9 cellular contexts compared by ENCODE assay signal in the genomic region with DNA sequence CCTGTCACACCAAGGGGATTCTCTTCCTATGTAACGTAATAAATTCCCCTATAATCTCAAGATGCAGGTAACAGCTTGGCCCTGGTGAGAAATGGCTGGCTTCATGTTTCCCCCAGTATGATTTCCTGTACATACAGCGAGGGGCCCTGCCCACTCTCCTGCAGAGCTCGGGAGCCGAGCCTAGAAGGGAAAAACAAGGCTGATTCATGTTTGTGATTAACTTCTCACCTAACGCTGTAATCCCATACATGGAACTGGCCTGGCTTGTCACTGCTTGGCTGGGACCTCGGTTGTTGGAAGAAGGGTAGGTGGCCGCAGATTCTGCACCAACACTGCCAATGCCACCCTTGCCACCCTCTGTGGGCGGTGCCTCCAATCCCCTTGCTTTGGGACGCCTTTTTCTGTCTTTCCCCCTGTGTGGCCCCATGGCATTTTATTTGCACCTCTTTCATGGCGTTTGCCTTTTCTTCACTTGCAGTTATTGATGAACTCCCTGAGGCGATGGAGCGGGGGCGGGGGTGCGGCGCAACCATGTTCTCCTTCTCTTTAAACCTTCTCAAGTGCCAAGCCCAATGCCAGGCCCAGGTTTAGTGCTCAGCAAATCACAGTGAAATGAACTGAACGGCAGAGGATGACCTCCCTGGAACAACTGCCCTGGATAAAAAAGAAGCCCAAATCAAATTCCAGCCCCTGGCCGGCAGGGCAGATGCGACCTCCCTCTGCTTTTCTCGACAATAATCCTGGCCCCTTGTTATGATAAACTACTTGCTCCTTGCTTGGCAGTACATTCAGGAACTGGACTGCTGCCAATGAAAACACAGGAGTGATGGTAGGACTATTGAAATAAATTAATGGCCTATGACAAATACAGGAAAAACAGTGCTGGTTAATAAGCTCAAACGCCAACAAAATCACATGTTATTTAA.
DNase-seq lines count a peak whose midpoint lies in the region; ATAC-seq and TF ChIP-seq lines count a peak whose summit lies in the region.
"Had no signal": no experiment of that assay in that cellular context is flagged by ENCODE, and none has a peak within 500 bp of the region (broad histone marks: within the 10 kb centered on the region; RNA-seq: fewer than 3 reads in every experiment).

No MANE protein-coding gene starts in this region.

- intact Hi-C loops in sciatic nerve (cut with DNase I), result loop anchor here (5.0 kb wide), 1 partner anchor 904 kb away; no protein-coding TSS in a partner anchor

- no peaks in the 10 kb centered on the region; the same call in 1 of the 2 replicates for H3K27me3 ChIP-seq in H7 (ENCODE audit: control insufficient read depth, insufficient read depth, low read length)

- TF ChIP-seq CTCF in choroid plexus epithelial cell (conservative IDR thresholded peaks at IDR 0.05; ENCODE audit: low read depth, low read length), result no peak

- peak; percentile 41 for DNase-seq in H7
- peak; percentile 92 for DNase-seq in NCI-H345 (lab: John Stamatoyannopoulos, UW)
- peak; percentile 67 for DNase-seq in choroid plexus epithelial cell (ENCODE audit: low read depth)
- peak; percentile 70 for DNase-seq in sciatic nerve (ENCODE audit: low spot score)
- DNase-seq in stimulated activated CD8-positive, alpha-beta memory T cell treated with anti-CD3 and anti-CD28 coated beads, Interleukin-4, amount 100 ng/mL, for 48 hours, result no peak
- DNase-seq: amniotic stem cell had no signal

- ATAC-seq in sciatic nerve (peak; percentile 65), GM19395 (IDR thresholded peaks at IDR 0.05; ENCODE audit: unreplicated experiment) (no peak), GM19324 (IDR thresholded peaks at IDR 0.05; ENCODE audit: low FRiP score, unreplicated experiment) (no peak), GM18858 (IDR thresholded peaks at IDR 0.05; ENCODE audit: unreplicated experiment) (no peak)

- H3K4me3 ChIP-seq in H7 (ENCODE audit: insufficient read depth, low read depth, low read length) (no peak overlapping the region), choroid plexus epithelial cell (ENCODE audit: low read depth, low read length) (no peak overlapping the region)

- H3K36me3 ChIP-seq in H7 (replicated peaks; ENCODE audit: control insufficient read depth, insufficient read depth, low read length), result no peaks in the 10 kb centered on the region
